In genomic region chr3:127690823-127691452, GRCh38 we compare ENCODE assay signal across 8 cellular contexts. TPM values are rescaled to one million over a fixed set of nuclear protein-coding genes. Genes with fewer than 3 reads are reported as not detected.
DNase-seq lines count a peak whose midpoint lies in the region; ATAC-seq and TF ChIP-seq lines count a peak whose summit lies in the region.

No MANE protein-coding gene starts in this region.

- no peaks in the 10 kb centered on the region for H4K20me1 ChIP-seq in Loucy (ENCODE audit: insufficient read depth, low read length, poor library complexity, severe bottlenecking)

- H3K4me3 ChIP-seq in Loucy (ENCODE audit: low read length, poor library complexity, severe bottlenecking) (no peak overlapping the region), adipocyte (ENCODE audit: low read length) (no peak overlapping the region), tibial artery (no peak overlapping the region)

- H2AFZ ChIP-seq in Loucy (ENCODE audit: low read length): no peak overlapping the region

- TF ChIP-seq CTCF in Loucy (conservative IDR thresholded peaks at IDR 0.05; ENCODE audit: low read length) (peak; percentile 52), tibial artery (IDR thresholded peaks at IDR 0.05) (peak; percentile 59 to 69), GM20000 (IDR thresholded peaks at IDR 0.05; ENCODE audit: extremely low read depth, missing control alignments) (no peak)

- H3K4me2 ChIP-seq in Loucy (ENCODE audit: low read depth, low read length, poor library complexity, severe bottlenecking): no peak overlapping the region

- H3K4me1 ChIP-seq in Loucy (ENCODE audit: insufficient read depth, low read length, poor library complexity, severe bottlenecking): no peaks in the 10 kb centered on the region
- peaks cover 16% of the 10 kb centered on the region for H3K4me1 ChIP-seq in adipocyte (ENCODE audit: control insufficient read depth, insufficient read depth, low read length)
- peaks cover 0 to 43% (median 35%) of the 10 kb centered on the region in 4 donors for H3K4me1 ChIP-seq in tibial artery

- ATAC-seq in HG03342 (IDR thresholded peaks at IDR 0.05; ENCODE audit: unreplicated experiment): no peak

- H3K9ac ChIP-seq in Loucy (ENCODE audit: low read depth, low read length, poor library complexity, severe bottlenecking) (no peak overlapping the region), adipocyte (ENCODE audit: low read length) (peak overlapping the region; percentile 76)

- no peaks in the 10 kb centered on the region for H3K27me3 ChIP-seq in Loucy (ENCODE audit: insufficient read depth, low read length, poor library complexity, severe bottlenecking)
- H3K27me3 ChIP-seq in adipocyte (replicated peaks; ENCODE audit: control insufficient read depth, insufficient read depth, low read length): no peaks in the 10 kb centered on the region
- no peaks in the 10 kb centered on the region for H3K27me3 ChIP-seq in tibial artery

- intact Hi-C loops in tibial artery (cut with DNase I; ENCODE audit: low total_unique reads): no loop called here

- no peaks in the 10 kb centered on the region for H3K79me2 ChIP-seq in Loucy (ENCODE audit: insufficient read depth, low read length)

- H3K27ac ChIP-seq in tibial artery: peak overlapping the region; percentile 79 to 82

- H3F3A ChIP-seq in Loucy (ENCODE audit: low read depth): no peaks in the 10 kb centered on the region; the same call in 1 of the 2 replicates

- H3K9me2 ChIP-seq in Loucy (replicated peaks; ENCODE audit: low read depth, low read length): no peaks in the 10 kb centered on the region

- DNase-seq in G401 (ENCODE audit: low spot score): peak; percentile 59
- peak; percentile 65 for DNase-seq in adipocyte (ENCODE audit: low read depth)
- peak; percentile 63 for DNase-seq in iPS-NIHi7 (ENCODE audit: extremely low spot score)
- DNase-seq in tibial artery: peak in 1 of 2 donors; percentile 86
- no peak for DNase-seq in GM20000 (ENCODE audit: low spot score)
- no peak for DNase-seq in T-helper 1 cell

- in situ Hi-C loops in G401 (cut with HindIII; ENCODE audit: low sequenced_read_pairs): no loop called here

- H3K9me3 ChIP-seq in Loucy (ENCODE audit: insufficient read depth, low read depth, low read length) (no peaks in the 10 kb centered on the region), adipocyte (ENCODE audit: control insufficient read depth, low read length) (no peaks in the 10 kb centered on the region), tibial artery (no peaks in the 10 kb centered on the region)

- H3K36me3 ChIP-seq in Loucy (ENCODE audit: insufficient read depth, low read length) (peaks cover 48% of the 10 kb centered on the region; the same call in 1 of the 2 replicates), adipocyte (ENCODE audit: control insufficient read depth, insufficient read depth, low read length, severe bottlenecking) (peaks cover 29% of the 10 kb centered on the region), tibial artery (peaks cover 4 to 18% (median 11%) of the 10 kb centered on the region in 3 donors)

RNA-seq across cellular contexts. Expression of gene ABTB1, which starts 18.2 kb away (rescaled TPM):
- total RNA-seq in G401 (2014; rRNA removed; shearing (Covaris generic)): 4.0 and 4.8 TPM in 2 replicates

Comparison
In these comparisons a context has a peak if more than half of its experiments do, and no peak if none do; other contexts are left out.
1. DNase-seq: peak in G401 (single experiment), adipocyte (single experiment) and iPS-NIHi7 (single experiment); none in GM20000 (single experiment) and T-helper 1 cell (0 of 5).